Comparison of ENCODE assay signal across 10 cellular contexts in the genomic region with DNA sequence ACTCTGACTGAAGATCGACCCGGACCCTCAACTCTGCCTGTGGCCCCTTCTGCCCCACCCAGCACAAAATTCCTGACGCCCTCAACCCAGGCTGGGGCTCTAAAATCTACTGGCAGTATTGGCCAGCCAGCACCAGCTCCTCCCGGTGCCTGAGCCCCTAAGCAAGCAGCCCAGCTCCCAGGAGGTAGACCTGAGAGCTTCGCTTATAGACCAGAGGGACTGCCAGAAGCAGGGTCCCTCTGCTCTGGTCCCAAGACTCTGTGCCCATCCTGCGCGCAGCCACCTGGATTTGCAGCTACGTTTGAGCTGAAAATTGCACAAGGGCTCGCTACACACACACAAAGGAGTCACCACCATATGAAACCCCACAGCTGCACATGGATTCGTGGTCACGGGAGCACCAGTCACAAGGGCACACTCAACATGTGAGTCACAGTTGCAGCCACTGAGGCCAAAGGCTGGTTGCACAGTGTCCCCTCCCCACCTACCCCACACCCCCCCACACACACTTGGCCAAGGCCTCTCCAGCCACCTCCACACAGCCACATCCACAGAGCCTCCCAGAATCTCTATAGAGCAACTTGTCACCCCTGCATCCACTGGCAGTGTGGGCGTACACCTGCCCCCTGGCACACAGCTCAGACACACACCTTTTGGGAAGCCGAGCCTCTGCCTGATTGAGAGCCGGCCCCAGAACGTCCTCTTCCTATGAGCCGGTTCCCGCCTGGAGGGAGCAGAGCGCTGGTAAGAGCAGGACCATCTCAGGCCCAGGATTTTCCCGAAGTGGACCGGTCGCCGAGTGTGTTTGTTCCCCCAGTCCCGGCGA. TPM values are rescaled to one million over a fixed set of nuclear protein-coding genes. Genes with fewer than 3 reads are reported as not detected.
DNase-seq lines count a peak whose midpoint lies in the region; ATAC-seq, FAIRE-seq and TF ChIP-seq lines count a peak whose summit lies in the region.
"Had no signal": no experiment of that assay in that cellular context is flagged by ENCODE, and none has a peak within 500 bp of the region (broad histone marks: within the 10 kb centered on the region; RNA-seq: fewer than 3 reads in every experiment).

No MANE protein-coding gene starts in this region.

- no peak for ATAC-seq in CD4-positive, CD25-positive, alpha-beta regulatory T cell (ENCODE audit: low read depth in 2 of 2)
- ATAC-seq in activated naive CD8-positive, alpha-beta T cell treated with anti-CD3 and anti-CD28 coated beads, Interleukin-2, amount 10 ng/mL, durations not matched to agents 7 days and 5 days (ENCODE audit: low read depth) = no peak
- ATAC-seq in HG02973 (IDR thresholded peaks at IDR 0.05; ENCODE audit: unreplicated experiment) (no peak), GM21737 (IDR thresholded peaks at IDR 0.05; ENCODE audit: unreplicated experiment) (no peak)

- peak overlapping the region; percentile 56 to 86 (median 75) for H3K4me3 Mint-ChIP-seq in CD4-positive, CD25-positive, alpha-beta regulatory T cell
- peak overlapping the region; percentile 86 for H3K4me3 Mint-ChIP-seq in activated naive CD8-positive, alpha-beta T cell treated with anti-CD3 and anti-CD28 coated beads, Interleukin-2, amount 10 ng/mL, durations not matched to agents 7 days and 5 days

- H3K36me3 Mint-ChIP-seq in CD4-positive, CD25-positive, alpha-beta regulatory T cell = no peaks in the 10 kb centered on the region
- peaks cover 2% of the 10 kb centered on the region for H3K36me3 Mint-ChIP-seq in activated naive CD8-positive, alpha-beta T cell treated with anti-CD3 and anti-CD28 coated beads, Interleukin-2, amount 10 ng/mL, durations not matched to agents 7 days and 5 days

- H3K27ac ChIP-seq in CD4-positive, CD25-positive, alpha-beta regulatory T cell (ENCODE audit: insufficient read depth, low read length, poor library complexity, severe bottlenecking) = no peak overlapping the region
- H3K27ac ChIP-seq in HEK293 (ENCODE audit: extremely low read depth, low read depth, low read length) = no peak overlapping the region

- H3K27me3 ChIP-seq in CD4-positive, CD25-positive, alpha-beta regulatory T cell (ENCODE audit: control insufficient read depth, insufficient read depth, low read length) = peaks cover 36% of the 10 kb centered on the region

- H3K36me3 ChIP-seq in CD4-positive, CD25-positive, alpha-beta regulatory T cell (ENCODE audit: control insufficient read depth, insufficient read depth, low read length) = no peaks in the 10 kb centered on the region
- no peaks in the 10 kb centered on the region for H3K36me3 ChIP-seq in HEK293 (ENCODE audit: control insufficient read depth in 2 of 2, insufficient read depth in 1 of 2, low read length in 2 of 2)

- POLR2A ChIA-PET in HEK293 (lab: Yijun Ruan, JAX) = interaction anchor here (1.1 to 1.5 kb wide), 2 partner anchors 38 to 178 kb away, joined by 3 read pairs; no protein-coding TSS in a partner anchor
- POLR2A ChIA-PET in activated naive CD8-positive, alpha-beta T cell treated with anti-CD3 and anti-CD28 coated beads, Interleukin-2, amount 10 ng/mL, durations not matched to agents 7 days and 5 days (lab: Charles Lee) = no interaction called here

- H3K4me1 ChIP-seq in CD4-positive, CD25-positive, alpha-beta regulatory T cell (ENCODE audit: control insufficient read depth, insufficient read depth, low read length, poor library complexity, severe bottlenecking) = peaks cover 15% of the 10 kb centered on the region
- no peaks in the 10 kb centered on the region for H3K4me1 ChIP-seq in HEK293 (ENCODE audit: control insufficient read depth, insufficient read depth, low read length)

- H3K27me3 Mint-ChIP-seq in CD4-positive, CD25-positive, alpha-beta regulatory T cell = peaks cover 85% of the 10 kb centered on the region
- H3K27me3 Mint-ChIP-seq in activated naive CD8-positive, alpha-beta T cell treated with anti-CD3 and anti-CD28 coated beads, Interleukin-2, amount 10 ng/mL, durations not matched to agents 7 days and 5 days = peaks cover 92% of the 10 kb centered on the region

- H3K9me3 Mint-ChIP-seq in CD4-positive, CD25-positive, alpha-beta regulatory T cell = peaks cover 0 to 1% (median 0%) of the 10 kb centered on the region in 7 donors
- H3K9me3 Mint-ChIP-seq in activated naive CD8-positive, alpha-beta T cell treated with anti-CD3 and anti-CD28 coated beads, Interleukin-2, amount 10 ng/mL, durations not matched to agents 7 days and 5 days = no peaks in the 10 kb centered on the region

- CTCF ChIA-PET in HEK293 (lab: Yijun Ruan, JAX) = interaction anchor here (0.7 to 18.9 kb wide), 14 partner anchors 9 to 46 kb away, joined by 3 to 418 read pairs (median 5); a partner anchor contains a TSS

- peaks cover 0 to 29% (median 6%) of the 10 kb centered on the region in 4 donors for H3K4me1 Mint-ChIP-seq in CD4-positive, CD25-positive, alpha-beta regulatory T cell
- peaks cover 18% of the 10 kb centered on the region for H3K4me1 Mint-ChIP-seq in activated naive CD8-positive, alpha-beta T cell treated with anti-CD3 and anti-CD28 coated beads, Interleukin-2, amount 10 ng/mL, durations not matched to agents 7 days and 5 days

- no peak overlapping the region for H3K4me3 ChIP-seq in CD4-positive, CD25-positive, alpha-beta regulatory T cell (ENCODE audit: low read depth, low read length)
- H3K4me3 ChIP-seq in HEK293 (ENCODE audit: low read depth, low read length) = no peak overlapping the region

- no peak for TF ChIP-seq POLR2A in H54 (IDR thresholded peaks at IDR 0.05; ENCODE audit: low read depth, low read length)

- TF ChIP-seq CTCF in HEK293 (tag by site-specific recombination; IDR thresholded peaks at IDR 0.05) = no peak

- DNase-seq in CD4-positive, CD25-positive, alpha-beta regulatory T cell = no peak
- peak; percentile 25 for DNase-seq in activated naive CD8-positive, alpha-beta T cell treated with anti-CD3 and anti-CD28 coated beads, Interleukin-2, amount 10 ng/mL, durations not matched to agents 7 days and 5 days
- DNase-seq in left kidney (ENCODE audit: low read depth, low spot score) (peak; percentile 9), H54 (ENCODE audit: insufficient read length, low spot score) (no peak), COLO668 (lab: John Stamatoyannopoulos, UW; ENCODE audit: unreplicated experiment) (no peak)

- no peaks in the 10 kb centered on the region for H3K9me3 ChIP-seq in CD4-positive, CD25-positive, alpha-beta regulatory T cell (ENCODE audit: control insufficient read depth in 2 of 2, low read length in 2 of 2)
- H3K9me3 ChIP-seq in HEK293 (ENCODE audit: control insufficient read depth, insufficient read depth, low read depth, low read length) = no peaks in the 10 kb centered on the region

- no peak overlapping the region for H3K27ac Mint-ChIP-seq in CD4-positive, CD25-positive, alpha-beta regulatory T cell
- H3K27ac Mint-ChIP-seq in activated naive CD8-positive, alpha-beta T cell treated with anti-CD3 and anti-CD28 coated beads, Interleukin-2, amount 10 ng/mL, durations not matched to agents 7 days and 5 days = no peak overlapping the region

- FAIRE-seq in H54 (lab: Jason Lieb, UNC) = no peak
- FAIRE-seq: endothelial cell of umbilical vein had no signal

TF ChIP-seq in HEK293, 187 proteins besides CTCF, POLR2A, EP300 and RAD21:
- TF ChIP-seq ZNF664 (tag by site-specific recombination; IDR thresholded peaks at IDR 0.05) (no peak), ZFP69B (tag by site-specific recombination; IDR thresholded peaks at IDR 0.05) (no peak), EGR2 (tag by site-specific recombination; IDR thresholded peaks at IDR 0.05; ENCODE audit: low read depth) (0 out of 2 replicates have a peak, but pooled peaks have one; percentile 6)
- TF ChIP-seq, protein P1, sequence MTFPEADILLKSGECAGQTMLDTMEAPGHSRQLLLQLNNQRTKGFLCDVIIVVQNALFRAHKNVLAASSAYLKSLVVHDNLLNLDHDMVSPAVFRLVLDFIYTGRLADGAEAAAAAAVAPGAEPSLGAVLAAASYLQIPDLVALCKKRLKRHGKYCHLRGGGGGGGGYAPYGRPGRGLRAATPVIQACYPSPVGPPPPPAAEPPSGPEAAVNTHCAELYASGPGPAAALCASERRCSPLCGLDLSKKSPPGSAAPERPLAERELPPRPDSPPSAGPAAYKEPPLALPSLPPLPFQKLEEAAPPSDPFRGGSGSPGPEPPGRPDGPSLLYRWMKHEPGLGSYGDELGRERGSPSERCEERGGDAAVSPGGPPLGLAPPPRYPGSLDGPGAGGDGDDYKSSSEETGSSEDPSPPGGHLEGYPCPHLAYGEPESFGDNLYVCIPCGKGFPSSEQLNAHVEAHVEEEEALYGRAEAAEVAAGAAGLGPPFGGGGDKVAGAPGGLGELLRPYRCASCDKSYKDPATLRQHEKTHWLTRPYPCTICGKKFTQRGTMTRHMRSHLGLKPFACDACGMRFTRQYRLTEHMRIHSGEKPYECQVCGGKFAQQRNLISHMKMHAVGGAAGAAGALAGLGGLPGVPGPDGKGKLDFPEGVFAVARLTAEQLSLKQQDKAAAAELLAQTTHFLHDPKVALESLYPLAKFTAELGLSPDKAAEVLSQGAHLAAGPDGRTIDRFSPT (tag by site-specific recombination; IDR thresholded peaks at IDR 0.05) = no peak

RNA-seq across cellular contexts. Expression of a gene that starts 1.1 kb away (rescaled TPM):
- total RNA-seq in CD4-positive, CD25-positive, alpha-beta regulatory T cell = not detected
- not detected for polyA plus RNA-seq in CD4-positive, CD25-positive, alpha-beta regulatory T cell
- under 1 TPM in 1 of 2 experiments, not detected in 1; 0.11 TPM for total RNA-seq in activated naive CD8-positive, alpha-beta T cell treated with anti-CD3 and anti-CD28 coated beads, Interleukin-2, amount 10 ng/mL, durations not matched to agents 7 days and 5 days
- total RNA-seq: endothelial cell of umbilical vein, mucosa of gallbladder had no signal
- polyA plus RNA-seq: endothelial cell of umbilical vein had no signal

Comparison
In these comparisons a context has a peak if more than half of its experiments do, and no peak if none do; other contexts are left out.
1. DNase-seq: peak in activated naive CD8-positive, alpha-beta T cell treated with anti-CD3 and anti-CD28 coated beads, Interleukin-2, amount 10 ng/mL, durations not matched to agents 7 days and 5 days (single experiment) and left kidney (single experiment); none in CD4-positive, CD25-positive, alpha-beta regulatory T cell (0 of 3), H54 (single experiment) and COLO668 (single experiment).